ENCODE assay signal across 1 cellular context in the genomic region with DNA sequence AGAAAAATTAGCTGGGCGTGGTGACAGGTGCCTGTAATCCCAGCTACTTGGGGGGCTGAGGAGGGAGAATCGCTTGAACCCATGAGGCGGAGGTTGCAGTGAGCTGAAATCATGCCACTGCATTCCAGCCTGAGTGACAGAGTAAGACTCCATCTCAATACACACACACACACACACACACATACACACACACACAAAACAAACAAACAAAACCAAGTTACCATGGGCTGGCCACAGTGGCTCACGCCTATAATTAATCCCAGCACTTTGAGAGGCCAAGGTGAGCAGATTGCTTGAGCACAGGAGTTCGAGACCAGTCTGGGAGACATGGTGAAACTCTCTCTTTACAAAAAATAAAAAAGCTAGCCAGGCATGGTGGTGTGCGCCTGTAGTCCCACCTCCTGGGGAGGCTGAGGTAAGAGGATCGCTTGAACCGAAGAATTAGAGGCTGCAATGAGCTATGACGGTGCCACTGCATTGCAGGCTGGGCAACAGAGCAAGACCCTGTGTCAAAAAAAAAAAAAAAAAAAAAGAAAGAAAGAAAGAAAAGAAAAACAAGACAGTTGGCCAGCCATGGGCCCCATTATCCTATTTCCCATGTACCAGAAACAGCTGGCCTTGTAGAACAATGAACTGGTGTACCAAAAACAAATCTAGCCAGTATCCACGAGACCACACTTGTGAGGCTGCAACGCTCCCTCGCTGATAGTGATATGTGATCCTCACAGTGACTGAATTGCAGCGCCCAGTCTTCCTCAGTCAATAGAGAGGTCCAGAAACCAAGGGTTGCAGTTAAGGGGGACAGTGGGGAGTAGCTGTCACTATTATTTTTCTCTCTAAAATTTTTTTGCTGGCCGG.
TF ChIP-seq lines count a peak whose summit lies in the region.

No MANE protein-coding gene starts in this region.

TF ChIP-seq in K562, 482 proteins besides CTCF, POLR2A, EP300 and RAD21:
- TF ChIP-seq BRD9 (IDR thresholded peaks at IDR 0.05; ENCODE audit: low read depth, partially characterized antibody) (no peak), ELF1 (tag; IDR thresholded peaks at IDR 0.05) (0 out of 2 replicates have a peak, but pooled peaks have one; percentile 17), PKNOX1 (IDR thresholded peaks at IDR 0.05) (peak; percentile 46), HDAC1 (IDR thresholded peaks at IDR 0.05) (peak in 1 of 2 experiments; percentile 1; a peak in 1 of 4 replicates), BHLHE40 (IDR thresholded peaks at IDR 0.05; ENCODE audit: low read length) (0 out of 2 replicates have a peak, but pooled peaks have one; percentile 28), RBM14 (IDR thresholded peaks at IDR 0.05; ENCODE audit: borderline replicate concordance, insufficient read depth, low read depth, low read length) (no peak), FOXK1 (CRISPR knock-in tag; IDR thresholded peaks at IDR 0.05; ENCODE audit: borderline replicate concordance) (0 out of 2 replicates have a peak, but pooled peaks have one; percentile 25), C11orf30 (IDR thresholded peaks at IDR 0.05; ENCODE audit: low read depth) (no peak), MEIS2 (IDR thresholded peaks at IDR 0.05; ENCODE audit: partially characterized antibody) (no peak), TCF3 (CRISPR knock-in tag; IDR thresholded peaks at IDR 0.05) (peak; percentile 31; the same call in 1 of the 2 replicates), ZNF121 (CRISPR knock-in tag; conservative IDR thresholded peaks at IDR 0.05) (peak; percentile 92), BCOR (IDR thresholded peaks at IDR 0.05) (peak; percentile 78), HDAC2 (IDR thresholded peaks at IDR 0.05) (0 out of 2 replicates have a peak, but pooled peaks have one; percentile 31), CHD4 (IDR thresholded peaks at IDR 0.05; ENCODE audit: insufficient read depth, insufficient replicate concordance, low read depth, low read length, poor library complexity, severe bottlenecking) (no peak), ARNT (IDR thresholded peaks at IDR 0.05) (0 out of 4 replicates have a peak, but pooled peaks of 1 of the 2 experiments have one; percentile 47), CREM (IDR thresholded peaks at IDR 0.05; ENCODE audit: low read depth) (0 out of 2 replicates have a peak, but pooled peaks have one; percentile 4), ZNF24 (IDR thresholded peaks at IDR 0.05) (no peak), JUNB (CRISPR knock-in tag; conservative IDR thresholded peaks at IDR 0.05) (no peak), CBFA2T2 (conservative IDR thresholded peaks at IDR 0.05) (peak; percentile 36), KDM1A (IDR thresholded peaks at IDR 0.05) (peak in 1 of 2 experiments; percentile 64; a peak in 1 of 4 replicates), NCOA2 (IDR thresholded peaks at IDR 0.05; ENCODE audit: partially characterized antibody in 2 of 2) (no peak), CBFA2T3 (IDR thresholded peaks at IDR 0.05) (peak; percentile 62), GATA2 (CRISPR knock-in tag; IDR thresholded peaks at IDR 0.05) (0 out of 2 replicates have a peak, but pooled peaks have one; percentile 9), SOX6 (IDR thresholded peaks at IDR 0.05) (peak; percentile 41; the same call in 1 of the 2 replicates), DACH1 (IDR thresholded peaks at IDR 0.05; ENCODE audit: partially characterized antibody) (peak; percentile 44), MLLT1 (IDR thresholded peaks at IDR 0.05) (no peak), ETV1 (tag; conservative IDR thresholded peaks at IDR 0.05; ENCODE audit: low read depth) (no peak), THRAP3 (IDR thresholded peaks at IDR 0.05; ENCODE audit: borderline replicate concordance) (no peak), IRF9 (tag; IDR thresholded peaks at IDR 0.05) (no peak), ZNF384 (IDR thresholded peaks at IDR 0.05; ENCODE audit: low read depth, low read length) (peak; percentile 9; the same call in 1 of the 2 replicates), PRDM10 (IDR thresholded peaks at IDR 0.05; ENCODE audit: partially characterized antibody) (peak; percentile 17)
- TF ChIP-seq, protein P1, sequence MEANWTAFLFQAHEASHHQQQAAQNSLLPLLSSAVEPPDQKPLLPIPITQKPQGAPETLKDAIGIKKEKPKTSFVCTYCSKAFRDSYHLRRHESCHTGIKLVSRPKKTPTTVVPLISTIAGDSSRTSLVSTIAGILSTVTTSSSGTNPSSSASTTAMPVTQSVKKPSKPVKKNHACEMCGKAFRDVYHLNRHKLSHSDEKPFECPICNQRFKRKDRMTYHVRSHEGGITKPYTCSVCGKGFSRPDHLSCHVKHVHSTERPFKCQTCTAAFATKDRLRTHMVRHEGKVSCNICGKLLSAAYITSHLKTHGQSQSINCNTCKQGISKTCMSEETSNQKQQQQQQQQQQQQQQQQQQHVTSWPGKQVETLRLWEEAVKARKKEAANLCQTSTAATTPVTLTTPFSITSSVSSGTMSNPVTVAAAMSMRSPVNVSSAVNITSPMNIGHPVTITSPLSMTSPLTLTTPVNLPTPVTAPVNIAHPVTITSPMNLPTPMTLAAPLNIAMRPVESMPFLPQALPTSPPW (CRISPR knock-in tag; IDR thresholded peaks at IDR 0.05): 0 out of 2 replicates have a peak, but pooled peaks have one; percentile 7
- TF ChIP-seq, protein P2, sequence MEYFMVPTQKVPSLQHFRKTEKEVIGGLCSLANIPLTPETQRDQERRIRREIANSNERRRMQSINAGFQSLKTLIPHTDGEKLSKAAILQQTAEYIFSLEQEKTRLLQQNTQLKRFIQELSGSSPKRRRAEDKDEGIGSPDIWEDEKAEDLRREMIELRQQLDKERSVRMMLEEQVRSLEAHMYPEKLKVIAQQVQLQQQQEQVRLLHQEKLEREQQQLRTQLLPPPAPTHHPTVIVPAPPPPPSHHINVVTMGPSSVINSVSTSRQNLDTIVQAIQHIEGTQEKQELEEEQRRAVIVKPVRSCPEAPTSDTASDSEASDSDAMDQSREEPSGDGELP (CRISPR knock-in tag; IDR thresholded peaks at IDR 0.05; ENCODE audit: borderline replicate concordance): peak; percentile 54; the same call in 1 of the 2 replicates
- TF ChIP-seq, protein P3, sequence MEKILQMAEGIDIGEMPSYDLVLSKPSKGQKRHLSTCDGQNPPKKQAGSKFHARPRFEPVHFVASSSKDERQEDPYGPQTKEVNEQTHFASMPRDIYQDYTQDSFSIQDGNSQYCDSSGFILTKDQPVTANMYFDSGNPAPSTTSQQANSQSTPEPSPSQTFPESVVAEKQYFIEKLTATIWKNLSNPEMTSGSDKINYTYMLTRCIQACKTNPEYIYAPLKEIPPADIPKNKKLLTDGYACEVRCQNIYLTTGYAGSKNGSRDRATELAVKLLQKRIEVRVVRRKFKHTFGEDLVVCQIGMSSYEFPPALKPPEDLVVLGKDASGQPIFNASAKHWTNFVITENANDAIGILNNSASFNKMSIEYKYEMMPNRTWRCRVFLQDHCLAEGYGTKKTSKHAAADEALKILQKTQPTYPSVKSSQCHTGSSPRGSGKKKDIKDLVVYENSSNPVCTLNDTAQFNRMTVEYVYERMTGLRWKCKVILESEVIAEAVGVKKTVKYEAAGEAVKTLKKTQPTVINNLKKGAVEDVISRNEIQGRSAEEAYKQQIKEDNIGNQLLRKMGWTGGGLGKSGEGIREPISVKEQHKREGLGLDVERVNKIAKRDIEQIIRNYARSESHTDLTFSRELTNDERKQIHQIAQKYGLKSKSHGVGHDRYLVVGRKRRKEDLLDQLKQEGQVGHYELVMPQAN (IDR thresholded peaks at IDR 0.05; ENCODE audit: borderline replicate concordance): no peak
- TF ChIP-seq, protein P4, sequence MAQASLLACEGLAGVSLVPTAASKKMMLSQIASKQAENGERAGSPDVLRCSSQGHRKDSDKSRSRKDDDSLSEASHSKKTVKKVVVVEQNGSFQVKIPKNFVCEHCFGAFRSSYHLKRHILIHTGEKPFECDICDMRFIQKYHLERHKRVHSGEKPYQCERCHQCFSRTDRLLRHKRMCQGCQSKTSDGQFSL (CRISPR knock-in tag; IDR thresholded peaks at IDR 0.05): no peak
- TF ChIP-seq, protein P4 (tag; IDR thresholded peaks at IDR 0.05): peak in 1 of 2 experiments; percentile 3; a peak in 1 of 4 replicates
